13 cellular contexts compared by ENCODE assay signal in the genomic region with DNA sequence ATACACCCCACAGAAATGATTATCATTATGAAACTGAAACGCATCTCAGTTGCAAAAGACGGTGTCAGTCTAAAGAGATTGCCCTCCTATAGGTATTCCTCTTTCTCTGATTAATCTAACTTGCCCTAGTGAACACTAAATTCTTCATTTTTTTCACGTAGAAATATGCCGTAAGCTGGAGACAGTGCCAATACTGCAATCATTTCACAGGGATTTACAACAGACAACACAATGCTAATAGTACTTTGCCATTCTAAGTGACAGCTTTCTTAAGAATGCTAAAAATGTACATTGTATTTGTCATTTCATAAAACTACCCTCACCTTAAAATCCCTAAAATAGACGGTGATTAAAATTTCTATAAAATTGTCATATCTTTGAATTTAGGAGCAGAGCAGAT. TPM values are rescaled to one million over a fixed set of nuclear protein-coding genes. Genes with fewer than 3 reads are reported as not detected.
"Had no signal": no experiment of that assay in that cellular context is flagged by ENCODE, and none has a peak within 500 bp of the region (broad histone marks: within the 10 kb centered on the region; RNA-seq: fewer than 3 reads in every experiment).

No MANE protein-coding gene starts in this region.

- H3K36me3 Mint-ChIP-seq: immature natural killer cell; natural killer cell treated with Interleukin-12 subunit alpha and Interleukin-12 subunit beta and Interleukin-15 and Interleukin-18, amount 100 ng/mL, for 72 hours; stimulated activated memory B cell treated with anti-CD40 and anti-IgM and Interleukin-4, amounts not matched to agents 10 μg/mL and 1 μg/mL and 100 μg/mL, for 72 hours had no signal

- H3K27ac Mint-ChIP-seq: activated naive CD4-positive, alpha-beta T cell treated with anti-CD3 and anti-CD28 coated beads, Interleukin-2, amount 50 U/mL, for 72 hours; immature natural killer cell; natural killer cell treated with Interleukin-12 subunit alpha and Interleukin-12 subunit beta and Interleukin-15 and Interleukin-18, amount 100 ng/mL, for 72 hours; stimulated activated memory B cell treated with anti-CD40 and anti-IgM and Interleukin-4, amounts not matched to agents 10 μg/mL and 1 μg/mL and 100 μg/mL, for 72 hours had no signal

- DNase-seq: activated effector memory CD4-positive, alpha-beta T cell treated with Interleukin-2 at 50 U/mL for 16 hours; activated T-cell treated with anti-CD3 and anti-CD28 coated beads, Interleukin-2, amount 50 U/mL, for 1 hour; immature natural killer cell; mucosa of descending colon; pancreas; spleen; stimulated activated CD4-positive, alpha-beta T cell treated with anti-CD3 and anti-CD28 coated beads, Interleukin-1b, Interleukin-23, amount 100 ng/mL, for 48 hours; transverse colon had no signal

- H3K9me3 Mint-ChIP-seq: activated naive CD4-positive, alpha-beta T cell treated with anti-CD3 and anti-CD28 coated beads, Interleukin-2, amount 50 U/mL, for 72 hours; natural killer cell treated with Interleukin-12 subunit alpha and Interleukin-12 subunit beta and Interleukin-15 and Interleukin-18, amount 100 ng/mL, for 72 hours; stimulated activated memory B cell treated with anti-CD40 and anti-IgM and Interleukin-4, amounts not matched to agents 10 μg/mL and 1 μg/mL and 100 μg/mL, for 72 hours had no signal

- H3K4me3 Mint-ChIP-seq: immature natural killer cell; natural killer cell treated with Interleukin-12 subunit alpha and Interleukin-12 subunit beta and Interleukin-15 and Interleukin-18, amount 100 ng/mL, for 72 hours; stimulated activated memory B cell treated with anti-CD40 and anti-IgM and Interleukin-4, amounts not matched to agents 10 μg/mL and 1 μg/mL and 100 μg/mL, for 72 hours had no signal

- H3K4me1 ChIP-seq: SJSA1 had no signal

- H3K27me3 ChIP-seq: SJSA1 had no signal

- H3K36me3 ChIP-seq: pancreas, SJSA1, spleen, transverse colon had no signal

- H3K4me1 Mint-ChIP-seq: stimulated activated memory B cell treated with anti-CD40 and anti-IgM and Interleukin-4, amounts not matched to agents 10 μg/mL and 1 μg/mL and 100 μg/mL, for 72 hours had no signal

- H3K27ac ChIP-seq: pancreas, SJSA1, spleen, transverse colon had no signal

- H3K9me3 ChIP-seq: mucosa of descending colon, pancreas, spleen, transverse colon had no signal

- H3K4me3 ChIP-seq: mucosa of descending colon, pancreas, SJSA1, spleen, transverse colon had no signal

- ATAC-seq: activated CD4-positive, CD25-positive, alpha-beta regulatory T cell treated with anti-CD3 and anti-CD28 coated beads, Interleukin-2, amount 50 U/mL, for 24 hours; activated naive CD4-positive, alpha-beta T cell treated with anti-CD3 and anti-CD28 coated beads, Interleukin-2, amount 50 U/mL, for 72 hours; mucosa of descending colon; natural killer cell treated with Interleukin-12 subunit alpha and Interleukin-12 subunit beta and Interleukin-15 and Interleukin-18, amount 100 ng/mL, for 72 hours; pancreas; stimulated activated memory B cell treated with anti-CD40 and anti-IgM and Interleukin-4, amounts not matched to agents 10 μg/mL and 1 μg/mL and 100 μg/mL, for 72 hours had no signal

RNA-seq across cellular contexts. Expression of a gene that starts 9.2 kb away (rescaled TPM):
- total RNA-seq: activated naive CD4-positive, alpha-beta T cell treated with anti-CD3 and anti-CD28 coated beads, Interleukin-2, amount 50 U/mL, for 72 hours; natural killer cell treated with Interleukin-12 subunit alpha and Interleukin-12 subunit beta and Interleukin-15 and Interleukin-18, amount 100 ng/mL, for 72 hours; SJSA1 had no signal
- polyA plus RNA-seq: immature natural killer cell had no signal
